In genomic region chr3:49673715-49674490, GRCh38 we compare ENCODE assay signal across 8 cellular contexts. TPM values are rescaled to one million over a fixed set of nuclear protein-coding genes. Genes with fewer than 3 reads are reported as not detected.
DNase-seq lines count a peak whose midpoint lies in the region; FAIRE-seq and TF ChIP-seq lines count a peak whose summit lies in the region.

APEH (plus strand) TSS chr3:49674351; CDS start chr3:49674402, 51 bp downstream.

- peaks cover 27% of the 10 kb centered on the region for H4K20me1 ChIP-seq in osteoblast (ENCODE audit: insufficient read depth, low read length)

- FAIRE-seq in frontal cortex (lab: Jason Lieb, UNC), result no peak

- peak within 1 kb of the TSS; percentile 85 for H3K4me2 ChIP-seq in osteoblast (ENCODE audit: insufficient read depth, low read length)

- DNase-seq in EH (ENCODE audit: low read depth), result peak; percentile 98
- DNase-seq in H4 (ENCODE audit: low spot score), result peak; percentile 95
- peak; percentile 93 for DNase-seq in MG63
- DNase-seq in activated T-helper 1 cell treated with anti-CD3 and anti-CD28 coated beads, Interleukin-2, amount 50 U/mL, for 16 hours (ENCODE audit: low read depth in 1 of 2, low spot score in 1 of 2), result peak; percentile 89 to 97
- peak; percentile 94 to 98 for DNase-seq in frontal cortex (ENCODE audit: low spot score in 2 of 2)
- peak; percentile 100 for DNase-seq in osteoblast (ENCODE audit: insufficient read length, low spot score, missing footprints)
- peak; percentile 99 for DNase-seq in thyroid gland
- DNase-seq in NCI-H2196 (lab: John Stamatoyannopoulos, UW; ENCODE audit: unreplicated experiment), result no peak

- no peak for TF ChIP-seq CTCF in osteoblast (IDR thresholded peaks at IDR 0.05; ENCODE audit: extremely low read depth, low read depth, low read length)
- no peak for TF ChIP-seq CTCF in thyroid gland (IDR thresholded peaks at IDR 0.05)

- WGBS in thyroid gland, 2 donors, result 1% methylated on average over 52 to 57 of the region's 71 CpGs

- H3K9me3 ChIP-seq in MG63, result no peaks in the 10 kb centered on the region
- no peaks in the 10 kb centered on the region for H3K9me3 ChIP-seq in osteoblast (ENCODE audit: low read depth, low read length)
- H3K9me3 ChIP-seq in thyroid gland, result no peaks in the 10 kb centered on the region

- intact Hi-C loops in thyroid gland (cut with DNase I), result loop anchor here (5.0 kb wide), 1 partner anchor 137 kb away; no protein-coding TSS in a partner anchor

- H3K79me2 ChIP-seq in osteoblast (ENCODE audit: insufficient read depth, low read length), result peaks cover 26% of the 10 kb centered on the region

- H3K4me3 ChIP-seq in MG63 (peak within 1 kb of the TSS; percentile 77), osteoblast (ENCODE audit: insufficient read depth, low read length) (peak within 1 kb of the TSS; percentile 87), thyroid gland (replicated peaks in 1 of 3) (peak within 1 kb of the TSS; percentile 85 to 93 (median 91))

- peak within 1 kb of the TSS; percentile 87 for H2AFZ ChIP-seq in osteoblast (ENCODE audit: low read length)

- TF ChIP-seq POLR2A in thyroid gland (IDR thresholded peaks at IDR 0.05), result peak; percentile 60 to 81

- H3K27ac ChIP-seq in osteoblast (ENCODE audit: low read depth, low read length) (peak within 1 kb of the TSS; percentile 85), thyroid gland (peak within 1 kb of the TSS; percentile 72 to 93 (median 92))

- H3K36me3 ChIP-seq in MG63, result no peaks in the 10 kb centered on the region
- peaks cover 34% of the 10 kb centered on the region for H3K36me3 ChIP-seq in osteoblast (ENCODE audit: insufficient read depth, low read length)
- peaks cover 7 to 26% of the 10 kb centered on the region in 2 donors for H3K36me3 ChIP-seq in thyroid gland

- H3K27me3 ChIP-seq in MG63 (no peaks in the 10 kb centered on the region), osteoblast (ENCODE audit: insufficient read depth, low read length) (no peaks in the 10 kb centered on the region), thyroid gland (no peaks in the 10 kb centered on the region)

- H3K4me1 ChIP-seq in osteoblast (ENCODE audit: insufficient read depth, low read length) (peaks cover 10% of the 10 kb centered on the region), thyroid gland (peaks cover 14% of the 10 kb centered on the region in 2 donors)

RNA-seq across cellular contexts. Expression of gene APEH, which starts in this region (rescaled TPM):
- total RNA-seq in H4 (2014; rRNA removed; shearing (Covaris generic)), result 78.3 and 86.6 TPM in 2 replicates
- total RNA-seq in MG63 (2014; rRNA removed; shearing (Covaris generic); ENCODE audit: low replicate concordance), result 53.9 and 87.5 TPM in 2 replicates
- total RNA-seq in frontal cortex (66.0 TPM), osteoblast (98.8 and 101 TPM in 2 replicates), thyroid gland (100 to 1,000 TPM in 3 of 4 donors, 10 to 100 TPM in 1; 92.2 to 219 (median 185) TPM)
